8 cellular contexts compared by ENCODE assay signal in the genomic region with DNA sequence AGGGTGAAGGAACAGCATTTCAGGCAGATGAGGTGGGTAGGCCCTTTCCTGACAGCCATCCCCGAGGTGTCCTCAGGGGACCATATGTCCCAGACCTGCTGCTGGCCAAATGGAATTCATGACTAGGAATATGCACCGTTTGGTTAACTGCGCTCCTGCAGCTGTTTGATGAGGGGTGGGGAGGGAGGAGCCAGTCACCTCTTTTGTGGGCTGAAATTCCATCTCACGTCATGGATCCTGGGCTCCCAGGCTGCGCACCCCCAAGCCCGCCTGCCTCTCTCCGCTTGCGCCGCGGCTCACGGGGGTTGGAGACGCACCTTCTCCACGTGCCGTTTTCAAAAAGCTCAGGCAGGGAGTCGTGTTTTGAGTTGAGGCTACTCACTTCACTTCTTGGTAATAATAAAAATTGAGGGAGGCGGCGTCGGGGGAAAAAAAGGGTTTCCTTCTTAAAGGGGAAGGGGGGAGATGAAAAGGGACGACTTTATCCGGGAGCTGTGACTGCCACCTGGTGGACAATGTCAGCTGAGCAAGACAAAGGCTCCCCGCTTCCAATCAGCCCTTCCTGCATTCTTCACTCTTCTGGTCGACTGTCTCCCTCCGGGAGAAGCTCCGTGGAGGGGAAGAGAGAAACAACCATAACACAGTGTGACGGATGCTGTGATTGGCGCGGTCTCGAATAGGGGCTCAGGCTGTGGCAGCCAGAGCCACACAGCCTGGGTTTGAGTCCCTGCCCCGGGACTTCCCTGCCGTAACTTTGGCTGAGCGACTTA. TPM values are rescaled to one million over a fixed set of nuclear protein-coding genes. Genes with fewer than 3 reads are reported as not detected.
DNase-seq lines count a peak whose midpoint lies in the region; ATAC-seq and TF ChIP-seq lines count a peak whose summit lies in the region.

No MANE protein-coding gene starts in this region.

- ATAC-seq in GM21717 (IDR thresholded peaks at IDR 0.05; ENCODE audit: unreplicated experiment) (peak; percentile 64), Right ventricle myocardium inferior (peak; percentile 86)

- peaks cover 7% of the 10 kb centered on the region for H3K4me1 Mint-ChIP-seq in activated naive CD8-positive, alpha-beta T cell treated with anti-CD3 and anti-CD28 coated beads for 36 hours
- peaks cover 17% of the 10 kb centered on the region for H3K4me1 Mint-ChIP-seq in osteocyte (ENCODE audit: unreplicated experiment)

- intact Hi-C loops in Right ventricle myocardium inferior (cut with DNase I): loop anchor here (1.0 to 10.0 kb wide), 4 partner anchors 82 to 354 kb away; no protein-coding TSS in a partner anchor

- H3K27me3 Mint-ChIP-seq in activated naive CD8-positive, alpha-beta T cell treated with anti-CD3 and anti-CD28 coated beads for 36 hours: peaks cover 16% of the 10 kb centered on the region
- peaks cover 18% of the 10 kb centered on the region for H3K27me3 Mint-ChIP-seq in osteocyte (ENCODE audit: unreplicated experiment)

- H3K4me3 Mint-ChIP-seq in activated naive CD8-positive, alpha-beta T cell treated with anti-CD3 and anti-CD28 coated beads for 36 hours: peak overlapping the region; percentile 73
- peak overlapping the region; percentile 68 for H3K4me3 Mint-ChIP-seq in osteocyte (ENCODE audit: unreplicated experiment)

- H3K27me3 ChIP-seq in MG63: peaks cover 5% of the 10 kb centered on the region

- no peak overlapping the region for H3K27ac Mint-ChIP-seq in activated naive CD8-positive, alpha-beta T cell treated with anti-CD3 and anti-CD28 coated beads for 36 hours
- no peak overlapping the region for H3K27ac Mint-ChIP-seq in osteocyte (ENCODE audit: unreplicated experiment)

- H3K36me3 Mint-ChIP-seq in activated naive CD8-positive, alpha-beta T cell treated with anti-CD3 and anti-CD28 coated beads for 36 hours: no peaks in the 10 kb centered on the region
- no peaks in the 10 kb centered on the region for H3K36me3 Mint-ChIP-seq in osteocyte (ENCODE audit: unreplicated experiment)

- H3K27ac ChIP-seq in temporal lobe (ENCODE audit: low read depth, low read length): peak overlapping the region; percentile 7

- TF ChIP-seq CTCF in osteocyte (IDR thresholded peaks at IDR 0.05): peak; percentile 89

- peak overlapping the region; percentile 36 for H3K4me3 ChIP-seq in MG63

- no peaks in the 10 kb centered on the region for H3K9me3 ChIP-seq in MG63

- DNase-seq in COLO668 (lab: John Stamatoyannopoulos, UW; ENCODE audit: unreplicated experiment) (peak; percentile 64), MG63 (peak; percentile 68), SKM-1 (lab: John Stamatoyannopoulos, UW; ENCODE audit: unreplicated experiment) (peak; percentile 69), Right ventricle myocardium inferior (ENCODE audit: missing footprints) (no peak), osteocyte (ENCODE audit: extremely low spot score, unreplicated experiment) (peak; percentile 91)
- DNase-seq in activated naive CD8-positive, alpha-beta T cell treated with anti-CD3 and anti-CD28 coated beads for 36 hours: peak; percentile 61

- H3K9me3 Mint-ChIP-seq in activated naive CD8-positive, alpha-beta T cell treated with anti-CD3 and anti-CD28 coated beads for 36 hours: no peaks in the 10 kb centered on the region
- no peaks in the 10 kb centered on the region for H3K9me3 Mint-ChIP-seq in osteocyte (ENCODE audit: unreplicated experiment)

- H3K36me3 ChIP-seq in MG63: no peaks in the 10 kb centered on the region

RNA-seq across cellular contexts. Expression of a gene that starts 15.9 kb away (rescaled TPM):
- not detected in 2 replicates for total RNA-seq in MG63 (2014; rRNA removed; shearing (Covaris generic); ENCODE audit: low replicate concordance)
- total RNA-seq in activated naive CD8-positive, alpha-beta T cell treated with anti-CD3 and anti-CD28 coated beads for 36 hours: not detected
- total RNA-seq in Right ventricle myocardium inferior (0.16 TPM), osteocyte (not detected in 2 replicates), temporal lobe (0.25 TPM)
